8 cellular contexts compared by ENCODE assay signal in the genomic region with DNA sequence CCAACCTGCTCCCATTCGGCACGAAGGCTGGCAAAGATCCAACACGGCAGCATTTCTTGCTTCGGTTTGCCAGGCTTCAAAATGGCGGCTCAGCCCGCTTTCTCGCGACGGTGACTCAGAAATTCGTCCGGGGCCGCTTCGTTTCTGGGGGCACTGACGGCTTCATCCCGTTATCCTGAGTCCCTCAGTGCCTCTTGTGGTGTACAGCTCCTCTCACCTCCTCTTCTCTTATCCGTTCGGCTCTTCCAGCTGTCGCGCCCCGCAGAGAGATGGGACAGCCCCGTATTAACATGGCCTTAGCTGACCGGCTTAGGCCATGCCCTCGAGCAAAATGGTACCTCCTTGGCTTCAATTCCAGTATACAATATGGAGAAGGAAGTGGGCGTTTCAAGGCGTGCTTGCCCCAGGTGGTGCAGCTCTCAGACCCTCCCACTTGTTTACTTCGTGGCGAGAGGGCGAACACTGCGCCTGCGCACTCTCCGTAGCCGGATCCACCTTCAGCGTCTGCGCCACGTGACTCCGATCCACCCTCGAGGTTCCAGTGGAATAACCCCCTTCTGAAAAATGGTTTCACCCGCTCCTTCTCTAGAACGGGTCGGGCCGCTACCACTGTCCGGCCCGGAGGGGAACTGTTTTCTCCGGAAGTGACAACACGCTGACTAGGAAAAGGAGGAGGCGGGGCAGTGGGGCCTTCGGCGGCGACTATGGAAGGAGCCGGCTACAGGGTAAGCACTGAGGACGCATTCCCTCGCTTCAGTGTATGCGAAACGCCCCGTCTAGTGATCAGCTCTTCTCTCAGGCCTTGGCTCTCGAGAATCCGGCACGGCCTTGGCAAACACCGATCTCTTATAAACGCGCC. TPM values are rescaled to one million over a fixed set of nuclear protein-coding genes. Genes with fewer than 3 reads are reported as not detected.
DNase-seq lines count a peak whose midpoint lies in the region; ATAC-seq and TF ChIP-seq lines count a peak whose summit lies in the region.

A gene (minus strand): TSS at position 336 of the 859 bp plus-strand sequence. CDS start 4,060 bp downstream, outside the sequence.
A gene (plus strand): TSS at position 683 of the 859 bp plus-strand sequence. CDS start 22 bp downstream, at position 705.

- in situ Hi-C loops in G401 (cut with HindIII; ENCODE audit: low sequenced_read_pairs) (no loop called here), HAP-1 (cut with MboI; ENCODE audit: low sequenced_read_pairs) (no loop called here)

- H3K27me3 ChIP-seq in HAP-1 (ENCODE audit: low read depth) (no peaks in the 10 kb centered on the region), MM.1S (replicated peaks; ENCODE audit: insufficient read depth, low read length) (no peaks in the 10 kb centered on the region)

- H3K9me3 ChIP-seq in HAP-1 (no peaks in the 10 kb centered on the region), MM.1S (replicated peaks; ENCODE audit: insufficient read depth, low read length) (no peaks in the 10 kb centered on the region)

- peak; percentile 100 for DNase-seq in G401 (ENCODE audit: low spot score)
- DNase-seq in HAP-1 (ENCODE audit: low spot score in 2 of 2): peak; percentile 99
- peak; percentile 100 for DNase-seq in MM.1S
- peak; percentile 100 for DNase-seq in SHP77 treated with DMSO at 0.1 percent for 48 hours (lab: John Stamatoyannopoulos, UW)
- DNase-seq in activated effector memory CD4-positive, alpha-beta T cell treated with anti-CD3 and anti-CD28 coated beads, Interleukin-2, amount 50 U/mL, for 16 hours: peak; percentile 99
- peak; percentile 100 for DNase-seq in fibroblast of the aortic adventitia (ENCODE audit: low read depth)
- peak; percentile 100 for DNase-seq in natural killer cell treated with Interleukin-12 subunit alpha and Interleukin-12 subunit beta and Interleukin-15 and Interleukin-18, amount 100 ng/mL, for 72 hours (ENCODE audit: low spot score)
- peak; percentile 98 for DNase-seq in stimulated activated naive CD8-positive, alpha-beta T cell treated with anti-CD3 and anti-CD28 coated beads, Interleukin-15, Interleukin-2, amounts not matched to agents 100 U/mL and 50 U/mL, for 24 hours

- no peaks in the 10 kb centered on the region for H3K9me3 Mint-ChIP-seq in natural killer cell treated with Interleukin-12 subunit alpha and Interleukin-12 subunit beta and Interleukin-15 and Interleukin-18, amount 100 ng/mL, for 72 hours

- H3K9me2 ChIP-seq in MM.1S (replicated peaks; ENCODE audit: insufficient read depth, low read length): no peaks in the 10 kb centered on the region

- H3K27ac Mint-ChIP-seq in natural killer cell treated with Interleukin-12 subunit alpha and Interleukin-12 subunit beta and Interleukin-15 and Interleukin-18, amount 100 ng/mL, for 72 hours: no peak within 1 kb of the TSS

- H3K27me3 Mint-ChIP-seq in natural killer cell treated with Interleukin-12 subunit alpha and Interleukin-12 subunit beta and Interleukin-15 and Interleukin-18, amount 100 ng/mL, for 72 hours: no peaks in the 10 kb centered on the region

- H2AFZ ChIP-seq in MM.1S (ENCODE audit: low read length): peak within 1 kb of the TSS; percentile 88

- peak within 1 kb of the TSS; percentile 96 for H3K4me2 ChIP-seq in MM.1S (ENCODE audit: low read depth, low read length)

- H3K79me2 ChIP-seq in MM.1S (ENCODE audit: low read length): peaks cover 52% of the 10 kb centered on the region

- no peaks in the 10 kb centered on the region for H4K20me1 ChIP-seq in MM.1S (ENCODE audit: insufficient read depth, low read length)

- peak within 1 kb of the TSS; percentile 95 for H3K27ac ChIP-seq in MM.1S (ENCODE audit: low read length)

- H3K4me3 Mint-ChIP-seq in natural killer cell treated with Interleukin-12 subunit alpha and Interleukin-12 subunit beta and Interleukin-15 and Interleukin-18, amount 100 ng/mL, for 72 hours: no peak within 1 kb of the TSS

- peaks cover 4% of the 10 kb centered on the region; the same call in 1 of the 2 replicates for H3F3A ChIP-seq in MM.1S (ENCODE audit: insufficient read depth, low read length)

- H3K9ac ChIP-seq in MM.1S (ENCODE audit: low read length): peak within 1 kb of the TSS; percentile 97

- H3K4me3 ChIP-seq in HAP-1: peak within 1 kb of the TSS; percentile 99
- H3K4me3 ChIP-seq in MM.1S (ENCODE audit: low read length): peak within 1 kb of the TSS; percentile 99
- H3K4me3 ChIP-seq in fibroblast of the aortic adventitia (ENCODE audit: low read depth, low read length): peak within 1 kb of the TSS; percentile 100

- peak; percentile 82 to 84 for ATAC-seq in natural killer cell treated with Interleukin-12 subunit alpha and Interleukin-12 subunit beta and Interleukin-15 and Interleukin-18, amount 100 ng/mL, for 72 hours
- ATAC-seq in stimulated activated naive CD8-positive, alpha-beta T cell treated with anti-CD3 and anti-CD28 coated beads, Interleukin-15, Interleukin-2, amounts not matched to agents 100 U/mL and 50 U/mL, for 24 hours: peak; percentile 75

- H3K4me1 ChIP-seq in HAP-1 (peaks cover 5% of the 10 kb centered on the region), MM.1S (ENCODE audit: low read length) (peaks cover 4% of the 10 kb centered on the region; the same call in 1 of the 2 replicates)

- TF ChIP-seq CTCF in MM.1S (IDR thresholded peaks at IDR 0.05; ENCODE audit: low read length): no peak
- TF ChIP-seq CTCF in fibroblast of the aortic adventitia (IDR thresholded peaks at IDR 0.05; ENCODE audit: insufficient read depth, low read length): no peak

- peaks cover 22 to 26% of the 10 kb centered on the region in 2 donors for H3K4me1 Mint-ChIP-seq in natural killer cell treated with Interleukin-12 subunit alpha and Interleukin-12 subunit beta and Interleukin-15 and Interleukin-18, amount 100 ng/mL, for 72 hours (ENCODE audit: low read depth in 2 of 2)

- no peaks in the 10 kb centered on the region for H3K36me3 Mint-ChIP-seq in natural killer cell treated with Interleukin-12 subunit alpha and Interleukin-12 subunit beta and Interleukin-15 and Interleukin-18, amount 100 ng/mL, for 72 hours

- H3K36me3 ChIP-seq in HAP-1 (replicated peaks) (peaks cover 20% of the 10 kb centered on the region), MM.1S (replicated peaks; ENCODE audit: insufficient read depth, low read length) (no peaks in the 10 kb centered on the region)

RNA-seq across cellular contexts. Expression of the first gene that starts in this region (rescaled TPM):
- total RNA-seq in G401 (2014; rRNA removed; shearing (Covaris generic)): 14.0 and 18.0 TPM in 2 replicates
- total RNA-seq in fibroblast of the aortic adventitia (ENCODE audit: low replicate concordance): 14.4 and 20.6 TPM in 2 replicates
- total RNA-seq in natural killer cell treated with Interleukin-12 subunit alpha and Interleukin-12 subunit beta and Interleukin-15 and Interleukin-18, amount 100 ng/mL, for 72 hours: 10 to 100 TPM; 16.8 to 32.1 TPM

RNA-seq across cellular contexts. Expression of the second gene that starts in this region (rescaled TPM):
- 6.5 and 7.6 TPM in 2 replicates for total RNA-seq in G401 (2014; rRNA removed; shearing (Covaris generic))
- total RNA-seq in fibroblast of the aortic adventitia (ENCODE audit: low replicate concordance): 16.3 and 17.1 TPM in 2 replicates
- total RNA-seq in natural killer cell treated with Interleukin-12 subunit alpha and Interleukin-12 subunit beta and Interleukin-15 and Interleukin-18, amount 100 ng/mL, for 72 hours: 10 to 100 TPM; 26.0 to 34.0 TPM

Comparison
In these comparisons a context has a peak if more than half of its experiments do, and no peak if none do; other contexts are left out.
1. Peak in every context shown above with its lines: DNase-seq, ATAC-seq, H3K4me3 ChIP-seq and H3K27ac ChIP-seq.